19 cellular contexts compared by ENCODE assay signal in genomic region chr5:142585451-142585850, GRCh38.
DNase-seq lines count a peak whose midpoint lies in the region; ATAC-seq and TF ChIP-seq lines count a peak whose summit lies in the region.
"Had no signal": no experiment of that assay in that cellular context is flagged by ENCODE, and none has a peak within 500 bp of the region (broad histone marks: within the 10 kb centered on the region; RNA-seq: fewer than 3 reads in every experiment).

No MANE protein-coding gene starts in this region.

- intact Hi-C loops in ascending aorta (cut with DNase I): no loop called here

- H3K36me3 Mint-ChIP-seq in nephron (ENCODE audit: low read depth): peaks cover 6% of the 10 kb centered on the region
- H3K36me3 Mint-ChIP-seq: CD4-positive, CD25-positive, alpha-beta regulatory T cell; CD8-positive, alpha-beta memory T cell had no signal

- no peaks in the 10 kb centered on the region for H3K9me3 Mint-ChIP-seq in nephron
- H3K9me3 Mint-ChIP-seq: GM23338, H9 had no signal

- peaks cover 2 to 4% of the 10 kb centered on the region in 2 donors for H3K4me1 ChIP-seq in ascending aorta
- peaks cover 0 to 15% of the 10 kb centered on the region in 2 donors for H3K4me1 ChIP-seq in thoracic aorta (ENCODE audit: control insufficient read depth in 1 of 2, low read depth in 2 of 2)
- H3K4me1 ChIP-seq: BE2C had no signal

- H3K36me3 ChIP-seq in ascending aorta (no peaks in the 10 kb centered on the region), thoracic aorta (no peaks in the 10 kb centered on the region)
- H3K36me3 ChIP-seq: BE2C had no signal

- H3K4me1 Mint-ChIP-seq in nephron: peaks cover 13% of the 10 kb centered on the region

- no peak overlapping the region for H3K4me3 ChIP-seq in ascending aorta
- H3K4me3 ChIP-seq in thoracic aorta: peak overlapping the region; percentile 12
- H3K4me3 ChIP-seq: GM12878, GM23338 had no signal

- DNase-seq in ascending aorta (ENCODE audit: low spot score in 2 of 2) (no peak), thoracic aorta (ENCODE audit: low spot score) (no peak)
- DNase-seq in stimulated activated CD4-positive, alpha-beta T cell treated with anti-CD3 and anti-CD28 coated beads, Interleukin-4, amount 100 ng/mL, for 1 hour: no peak
- DNase-seq: ACHN; BE2C; C1 segment of cervical spinal cord; CD4-positive, CD25-positive, alpha-beta regulatory T cell; CD8-positive, alpha-beta memory T cell; COR-L47; DMS 273 treated with DMSO at 0.1 percent for 48 hours; DMS53; DND-41; EL; H9 had no signal

- H3K4me3 Mint-ChIP-seq in nephron: no peak overlapping the region
- H3K4me3 Mint-ChIP-seq: CD4-positive, CD25-positive, alpha-beta regulatory T cell; CD8-positive, alpha-beta memory T cell; GM23338; H9 had no signal

- ATAC-seq in thoracic aorta (ENCODE audit: insufficient number of reproducible peaks, low FRiP score, low read depth) (peak; percentile 43), HG03095 (IDR thresholded peaks at IDR 0.05; ENCODE audit: unreplicated experiment) (no peak), GM18909 (IDR thresholded peaks at IDR 0.05; ENCODE audit: poor library complexity, unreplicated experiment) (no peak)
- ATAC-seq: GM12878, GM23338 had no signal

- TF ChIP-seq CTCF in ascending aorta (IDR thresholded peaks at IDR 0.05) (no peak), nephron (IDR thresholded peaks at IDR 0.05; ENCODE audit: unreplicated experiment in 3 of 3) (no peak), thoracic aorta (IDR thresholded peaks at IDR 0.05) (no peak)

- H3K27me3 ChIP-seq in ascending aorta (no peaks in the 10 kb centered on the region), thoracic aorta (replicated peaks; ENCODE audit: insufficient read depth) (no peaks in the 10 kb centered on the region)
- H3K27me3 ChIP-seq: BE2C had no signal

- no peaks in the 10 kb centered on the region for H3K27me3 Mint-ChIP-seq in nephron (ENCODE audit: low read depth)

- peak overlapping the region in 2 of 3 experiments; percentile 58 to 70 for H3K27ac Mint-ChIP-seq in nephron
- H3K27ac Mint-ChIP-seq: CD8-positive, alpha-beta memory T cell; GM23338; H9 had no signal

- H3K9me3 ChIP-seq in ascending aorta (no peaks in the 10 kb centered on the region), thoracic aorta (no peaks in the 10 kb centered on the region)
- H3K9me3 ChIP-seq: BE2C had no signal

- H3K27ac ChIP-seq in ascending aorta: peak overlapping the region; percentile 61 to 63
- H3K27ac ChIP-seq in thoracic aorta: peak overlapping the region; percentile 7 to 63
